Comparison of ENCODE assay signal across 8 cellular contexts in genomic region chr4:2535386-2536192, GRCh38. TPM values are rescaled to one million over a fixed set of nuclear protein-coding genes. Genes with fewer than 3 reads are reported as not detected.
A peak's percentile ranks its signal among the peaks of the same experiment; 100 is the strongest.
DNase-seq lines count a peak whose midpoint lies in the region; ATAC-seq and TF ChIP-seq lines count a peak whose summit lies in the region.

No MANE protein-coding gene starts in this region.

- peaks cover 5% of the 10 kb centered on the region; the same call in 1 of the 2 replicates for H3K4me1 ChIP-seq in BE2C

- peak overlapping the region; percentile 83 for H3K4me3 ChIP-seq in BE2C (ENCODE audit: low read depth, low read length)

- peak; percentile 22; the same call in 1 of the 2 replicates for TF ChIP-seq CTCF in BE2C (IDR thresholded peaks at IDR 0.05; ENCODE audit: low read depth, low read length)

- DNase-seq in BE2C (peak; percentile 66), KG1 (lab: John Stamatoyannopoulos, UW) (peak; percentile 70), cerebellar cortex (ENCODE audit: low spot score) (peak; percentile 42), kidney tubule cell (ENCODE audit: low spot score) (peak; percentile 27), epidermal melanocyte (ENCODE audit: insufficient read length, low spot score) (no peak)
- DNase-seq in activated CD4-positive, CD25-positive, alpha-beta regulatory T cell treated with anti-CD3 and anti-CD28 coated beads, Interleukin-2, amount 50 U/mL, for 16 hours (ENCODE audit: low read depth, low spot score) = peak; percentile 9
- DNase-seq in stimulated activated CD4-positive, alpha-beta T cell treated with anti-CD3 and anti-CD28 coated beads, Interleukin-1b, Interleukin-23, amount 100 ng/mL, for 24 hours (ENCODE audit: low read depth in 4 of 4, low spot score in 1 of 4) = peak; percentile 13 to 30 (median 19)

- no peaks in the 10 kb centered on the region for H3K9me3 ChIP-seq in BE2C

- no peaks in the 10 kb centered on the region for H3K27me3 ChIP-seq in BE2C

- peaks cover 7% of the 10 kb centered on the region for H3K36me3 ChIP-seq in BE2C

- ATAC-seq in GM19397 (IDR thresholded peaks at IDR 0.05; ENCODE audit: unreplicated experiment) = peak; percentile 12

RNA-seq across cellular contexts. Expression of gene FAM193A, which starts 0.9 kb away (rescaled TPM):
- polyA plus RNA-seq in BE2C (2012; ENCODE audit: insufficient read depth, insufficient read length, low read depth) = 16.7 TPM
